ENCODE assay signal across 19 cellular contexts in genomic region chr11:98455500-98456186, GRCh38.
DNase-seq lines count a peak whose midpoint lies in the region; ATAC-seq and TF ChIP-seq lines count a peak whose summit lies in the region.
"Had no signal": no experiment of that assay in that cellular context is flagged by ENCODE, and none has a peak within 500 bp of the region (broad histone marks: within the 10 kb centered on the region; RNA-seq: fewer than 3 reads in every experiment).

No MANE protein-coding gene starts in this region.

- H3K27me3 Mint-ChIP-seq in GM23338 (ENCODE audit: insufficient read depth, low read depth, poor library complexity) = peaks cover 2% of the 10 kb centered on the region
- H3K27me3 Mint-ChIP-seq in T-helper 17 cell = no peaks in the 10 kb centered on the region
- H3K27me3 Mint-ChIP-seq: stimulated activated naive B cell treated with anti-CD40 and anti-IgM and Interleukin-4, amounts not matched to agents 10 μg/mL and 1 μg/mL and 100 μg/mL, for 72 hours had no signal

- H3K4me1 ChIP-seq in BE2C (no peaks in the 10 kb centered on the region), GM23338 (ENCODE audit: insufficient read depth) (no peaks in the 10 kb centered on the region; the same call in 1 of the 2 replicates), Panc1 (ENCODE audit: control insufficient read depth, insufficient read depth, low read length) (no peaks in the 10 kb centered on the region)
- H3K4me1 ChIP-seq: heart right ventricle, psoas muscle, thyroid gland had no signal

- no peaks in the 10 kb centered on the region for H3F3A ChIP-seq in GM23338 (replicated peaks; ENCODE audit: low read depth)

- CTCF ChIA-PET in Panc1 (lab: Charles Lee) = no interaction called here

- no peaks in the 10 kb centered on the region for H4K20me1 ChIP-seq in GM23338 (replicated peaks; ENCODE audit: insufficient read depth)

- intact Hi-C loops in Panc1 (cut with micrococcal nuclease; ENCODE audit: unreplicated experiment) = no loop called here

- no peaks in the 10 kb centered on the region for H3K27me3 ChIP-seq in BE2C
- H3K27me3 ChIP-seq in GM23338 (ENCODE audit: insufficient read depth) = no peaks in the 10 kb centered on the region
- H3K27me3 ChIP-seq in Panc1 (ENCODE audit: control insufficient read depth, insufficient read depth, low read length) = no peaks in the 10 kb centered on the region
- H3K27me3 ChIP-seq: heart right ventricle, thyroid gland had no signal

- BruUV-seq in Panc1 (replicated peaks; lab: Mats Ljungman, UMichigan) = no TSS peak

- H2AFZ ChIP-seq in GM23338 = peak overlapping the region; percentile 95
- H2AFZ ChIP-seq: PC-9 had no signal

- H3K79me2 ChIP-seq in GM23338 (replicated peaks; ENCODE audit: insufficient read depth) = no peaks in the 10 kb centered on the region

- no peaks in the 10 kb centered on the region for H3K9me2 ChIP-seq in GM23338 (ENCODE audit: insufficient read depth)

- in situ Hi-C loops in Panc1 (cut with HindIII; ENCODE audit: low pct_unique_long_range_greater_than_20kb, low sequenced_read_pairs) = no loop called here

- no peaks in the 10 kb centered on the region for H3K36me3 Mint-ChIP-seq in GM23338 (ENCODE audit: low read depth)
- H3K36me3 Mint-ChIP-seq in T-helper 17 cell (ENCODE audit: low read depth) = no peaks in the 10 kb centered on the region
- H3K36me3 Mint-ChIP-seq: stimulated activated naive B cell treated with anti-CD40 and anti-IgM and Interleukin-4, amounts not matched to agents 10 μg/mL and 1 μg/mL and 100 μg/mL, for 72 hours had no signal

- H3K4me3 ChIP-seq in BE2C (ENCODE audit: low read depth, low read length) = no peak overlapping the region
- H3K4me3 ChIP-seq in GM23338 = no peak overlapping the region
- H3K4me3 ChIP-seq in Panc1 (ENCODE audit: low read depth in 2 of 2, low read length in 2 of 2) = no peak overlapping the region
- H3K4me3 ChIP-seq: heart right ventricle, PC-9, psoas muscle, SK-N-MC, thyroid gland had no signal

- no peak overlapping the region for H3K4me3 Mint-ChIP-seq in GM23338
- H3K4me3 Mint-ChIP-seq in T-helper 17 cell = no peak overlapping the region
- H3K4me3 Mint-ChIP-seq: nephron; stimulated activated naive B cell treated with anti-CD40 and anti-IgM and Interleukin-4, amounts not matched to agents 10 μg/mL and 1 μg/mL and 100 μg/mL, for 72 hours had no signal

- H3K4me1 Mint-ChIP-seq in GM23338 (peaks cover 8% of the 10 kb centered on the region), T-helper 17 cell (no peaks in the 10 kb centered on the region)
- H3K4me1 Mint-ChIP-seq: nephron; stimulated activated naive B cell treated with anti-CD40 and anti-IgM and Interleukin-4, amounts not matched to agents 10 μg/mL and 1 μg/mL and 100 μg/mL, for 72 hours had no signal

- H3K9me3 Mint-ChIP-seq in GM23338 = no peaks in the 10 kb centered on the region
- H3K9me3 Mint-ChIP-seq: nephron had no signal

- H3K27ac ChIP-seq in GM23338 (ENCODE audit: low read depth) (no peak overlapping the region), Panc1 (ENCODE audit: low read length) (no peak overlapping the region)
- H3K27ac ChIP-seq: heart right ventricle, PC-9, psoas muscle, SK-N-MC, thyroid gland had no signal

- H3K36me3 ChIP-seq in BE2C (no peaks in the 10 kb centered on the region), GM23338 (ENCODE audit: insufficient read depth) (no peaks in the 10 kb centered on the region), Panc1 (ENCODE audit: control insufficient read depth, insufficient read depth, low read length) (no peaks in the 10 kb centered on the region)
- H3K36me3 ChIP-seq: heart right ventricle, thyroid gland had no signal

- H3K4me2 ChIP-seq in GM23338 = no peak overlapping the region
- H3K4me2 ChIP-seq: PC-9 had no signal

- DNase-seq in BE2C (no peak), GM23338 (ENCODE audit: low spot score) (peak; percentile 81), Panc1 (ENCODE audit: low read depth, low spot score) (no peak), iPS DF 19.7 (ENCODE audit: low read depth, low spot score) (peak; percentile 47), T-helper 17 cell (no peak)
- DNase-seq: activated CD8-positive, alpha-beta memory T cell treated with anti-CD3 and anti-CD28 coated beads for 24 hours; caudate nucleus; heart right ventricle; NCI-H146; NCI-H226; PC-9; psoas muscle; stimulated activated naive B cell treated with anti-CD40 and anti-IgM and Interleukin-4, amounts not matched to agents 10 μg/mL and 1 μg/mL and 100 μg/mL, for 72 hours; thyroid gland had no signal

- ATAC-seq in GM23338 (peak; percentile 90), Panc1 (no peak), T-helper 17 cell (no peak), HG03108 (IDR thresholded peaks at IDR 0.05; ENCODE audit: unreplicated experiment) (no peak), esophagus mucosa (no peak), GM18858 (IDR thresholded peaks at IDR 0.05; ENCODE audit: unreplicated experiment) (no peak)
- ATAC-seq: heart right ventricle, psoas muscle had no signal

- TF ChIP-seq CTCF in BE2C (IDR thresholded peaks at IDR 0.05; ENCODE audit: low read depth, low read length) = peak; percentile 58
- TF ChIP-seq CTCF in GM23338 (conservative IDR thresholded peaks at IDR 0.05; ENCODE audit: low read depth in 2 of 2) = peak; percentile 79 to 80
- TF ChIP-seq CTCF in Panc1 (IDR thresholded peaks at IDR 0.05) = peak; percentile 25

- POLR2A ChIA-PET in Panc1 (lab: Charles Lee) = interaction anchor here (0.6 kb wide), 1 partner anchor 1992 kb away, joined by 10 read pairs; no protein-coding TSS in a partner anchor

- no peaks in the 10 kb centered on the region for H3K9me3 ChIP-seq in BE2C
- no peaks in the 10 kb centered on the region for H3K9me3 ChIP-seq in Panc1 (ENCODE audit: control insufficient read depth, insufficient read depth, low read depth, low read length)
- peaks cover 4% of the 10 kb centered on the region for H3K9me3 ChIP-seq in T-helper 17 cell (ENCODE audit: control insufficient read depth, low read length, poor library complexity, severe bottlenecking)
- H3K9me3 ChIP-seq: psoas muscle, thyroid gland had no signal

- H3K27ac Mint-ChIP-seq in GM23338 = peak overlapping the region; percentile 65; the same call in 1 of the 2 replicates
- H3K27ac Mint-ChIP-seq in T-helper 17 cell = no peak overlapping the region
- H3K27ac Mint-ChIP-seq: nephron; stimulated activated naive B cell treated with anti-CD40 and anti-IgM and Interleukin-4, amounts not matched to agents 10 μg/mL and 1 μg/mL and 100 μg/mL, for 72 hours had no signal

TF ChIP-seq in GM23338, 12 proteins besides CTCF, POLR2A, EP300 and RAD21 (continues in another document):
- TF ChIP-seq ETS1 (IDR thresholded peaks at IDR 0.05) (no peak), ZNF331 (CRISPR knock-in tag; IDR thresholded peaks at IDR 0.05; ENCODE audit: low read depth) (no peak), ZNF114 (CRISPR knock-in tag; IDR thresholded peaks at IDR 0.05) (no peak), STAT1 (IDR thresholded peaks at IDR 0.05; ENCODE audit: unreplicated experiment) (no peak), JUNB (IDR thresholded peaks at IDR 0.05; ENCODE audit: unreplicated experiment) (no peak), NANOG (IDR thresholded peaks at IDR 0.05; ENCODE audit: borderline replicate concordance) (no peak), EZH2phosphoT487 (IDR thresholded peaks at IDR 0.05; ENCODE audit: unreplicated experiment) (no peak), EZH2 (IDR thresholded peaks at IDR 0.05; ENCODE audit: low read depth, unreplicated experiment) (no peak), CREB1 (CRISPR knock-in tag; IDR thresholded peaks at IDR 0.05; ENCODE audit: low read depth) (no peak)

Comparison
In these comparisons a context has a peak if more than half of its experiments do, and no peak if none do; other contexts are left out.
1. DNase-seq: peak in GM23338 (single experiment) and iPS DF 19.7 (single experiment); none in BE2C (single experiment), Panc1 (single experiment) and T-helper 17 cell (0 of 3).
2. CTCF ChIP-seq: peak in every context shown above with its lines; median percentile 80 in GM23338; 58 in BE2C; 25 in Panc1.